In genomic region chr21:43867332-43867703, GRCh38 we compare ENCODE assay signal across 8 cellular contexts. TPM values are rescaled to one million over a fixed set of nuclear protein-coding genes. Genes with fewer than 3 reads are reported as not detected.
A peak's percentile ranks its signal among the peaks of the same experiment; 100 is the strongest.
DNase-seq lines count a peak whose midpoint lies in the region; ATAC-seq and TF ChIP-seq lines count a peak whose summit lies in the region.

No MANE protein-coding gene starts in this region.

- no peaks in the 10 kb centered on the region for H3K9me2 ChIP-seq in hepatocyte (replicated peaks; ENCODE audit: insufficient read depth)

- peak overlapping the region; percentile 95 for H3K27ac Mint-ChIP-seq in activated CD4-positive, alpha-beta T cell treated with anti-CD3 and anti-CD28 coated beads for 36 hours
- H3K27ac Mint-ChIP-seq in activated CD8-positive, alpha-beta T cell treated with anti-CD3 and anti-CD28 coated beads for 36 hours, result peak overlapping the region; percentile 92
- peak overlapping the region; percentile 87 for H3K27ac Mint-ChIP-seq in stimulated activated memory B cell treated with anti-CD40 and anti-IgM and Interleukin-4, amounts not matched to agents 10 μg/mL and 1 μg/mL and 100 μg/mL, for 72 hours

- DNase-seq in activated CD4-positive, alpha-beta T cell treated with anti-CD3 and anti-CD28 coated beads for 36 hours, result no peak
- no peak for DNase-seq in activated CD4-positive, alpha-beta T cell treated with anti-CD3 and anti-CD28 coated beads, Interleukin-2, amount 50 U/mL, for 1 hour
- no peak for DNase-seq in activated CD8-positive, alpha-beta T cell treated with anti-CD3 and anti-CD28 coated beads for 36 hours
- no peak for DNase-seq in hepatocyte (ENCODE audit: low spot score)

- H3K4me3 Mint-ChIP-seq in activated CD4-positive, alpha-beta T cell treated with anti-CD3 and anti-CD28 coated beads for 36 hours, result peak overlapping the region; percentile 79
- H3K4me3 Mint-ChIP-seq in activated CD8-positive, alpha-beta T cell treated with anti-CD3 and anti-CD28 coated beads for 36 hours, result peak overlapping the region; percentile 77
- peak overlapping the region; percentile 74 for H3K4me3 Mint-ChIP-seq in stimulated activated memory B cell treated with anti-CD40 and anti-IgM and Interleukin-4, amounts not matched to agents 10 μg/mL and 1 μg/mL and 100 μg/mL, for 72 hours

- intact Hi-C loops in activated CD4-positive, alpha-beta T cell treated with anti-CD3 and anti-CD28 coated beads for 36 hours (cut with DNase I, micrococcal nuclease), result loop anchor here (2.0 to 10.0 kb wide), 6 partner anchors 51 to 1007 kb away; partner anchors contain the start of genes HSF2BP (in 1 of the 2), PTTG1IP (in 1 of the 2) and RRP1B (in 1 of the 2)
- intact Hi-C loops in activated CD8-positive, alpha-beta T cell treated with anti-CD3 and anti-CD28 coated beads for 36 hours (cut with micrococcal nuclease), result loop anchor here (10.0 kb wide), 1 partner anchor 47 kb away; no protein-coding TSS in a partner anchor

- ATAC-seq in activated CD4-positive, alpha-beta T cell treated with anti-CD3 and anti-CD28 coated beads for 36 hours, result no peak
- ATAC-seq in activated CD8-positive, alpha-beta T cell treated with anti-CD3 and anti-CD28 coated beads for 36 hours, result no peak
- ATAC-seq in stimulated activated memory B cell treated with anti-CD40 and anti-IgM and Interleukin-4, amounts not matched to agents 10 μg/mL and 1 μg/mL and 100 μg/mL, for 72 hours, result no peak
- ATAC-seq in GM21529 (IDR thresholded peaks at IDR 0.05; ENCODE audit: unreplicated experiment), result no peak
- no peak for ATAC-seq in HG03439 (IDR thresholded peaks at IDR 0.05; ENCODE audit: unreplicated experiment)
- no peak for ATAC-seq in GM21367 (IDR thresholded peaks at IDR 0.05; ENCODE audit: unreplicated experiment)

- H3K79me2 ChIP-seq in hepatocyte, result peaks cover 68% of the 10 kb centered on the region

- CTCF ChIA-PET in activated CD4-positive, alpha-beta T cell treated with anti-CD3 and anti-CD28 coated beads for 36 hours (lab: Charles Lee), result interaction anchor here (1.4 kb wide), 1 partner anchor 51 kb away, joined by 3 read pairs; no protein-coding TSS in a partner anchor
- CTCF ChIA-PET in activated CD8-positive, alpha-beta T cell treated with anti-CD3 and anti-CD28 coated beads for 36 hours (lab: Charles Lee), result interaction anchor here (1.5 to 1.7 kb wide), 2 partner anchors 15 to 72 kb away, joined by 3 to 9 read pairs; no protein-coding TSS in a partner anchor

- H3K4me3 ChIP-seq in hepatocyte, result peak overlapping the region; percentile 8

- H3K27me3 Mint-ChIP-seq in activated CD4-positive, alpha-beta T cell treated with anti-CD3 and anti-CD28 coated beads for 36 hours, result no peaks in the 10 kb centered on the region
- no peaks in the 10 kb centered on the region for H3K27me3 Mint-ChIP-seq in activated CD8-positive, alpha-beta T cell treated with anti-CD3 and anti-CD28 coated beads for 36 hours
- no peaks in the 10 kb centered on the region for H3K27me3 Mint-ChIP-seq in stimulated activated memory B cell treated with anti-CD40 and anti-IgM and Interleukin-4, amounts not matched to agents 10 μg/mL and 1 μg/mL and 100 μg/mL, for 72 hours

- no peak overlapping the region for H2AFZ ChIP-seq in hepatocyte

- peaks cover 51% of the 10 kb centered on the region for H3K4me1 Mint-ChIP-seq in activated CD4-positive, alpha-beta T cell treated with anti-CD3 and anti-CD28 coated beads for 36 hours
- H3K4me1 Mint-ChIP-seq in activated CD8-positive, alpha-beta T cell treated with anti-CD3 and anti-CD28 coated beads for 36 hours (ENCODE audit: low read depth), result peaks cover 49% of the 10 kb centered on the region
- H3K4me1 Mint-ChIP-seq in stimulated activated memory B cell treated with anti-CD40 and anti-IgM and Interleukin-4, amounts not matched to agents 10 μg/mL and 1 μg/mL and 100 μg/mL, for 72 hours, result peaks cover 43% of the 10 kb centered on the region

- TF ChIP-seq CTCF in activated CD8-positive, alpha-beta T cell treated with anti-CD3 and anti-CD28 coated beads for 36 hours (IDR thresholded peaks at IDR 0.05), result no peak
- TF ChIP-seq CTCF in hepatocyte (IDR thresholded peaks at IDR 0.05; ENCODE audit: poor library complexity), result no peak

- H3K9me3 ChIP-seq in hepatocyte (ENCODE audit: low read depth), result no peaks in the 10 kb centered on the region

- POLR2A ChIA-PET in activated CD4-positive, alpha-beta T cell treated with anti-CD3 and anti-CD28 coated beads for 36 hours (lab: Charles Lee), result interaction anchor here (0.9 to 1.6 kb wide), 2 partner anchors 13 to 26 kb away, joined by 3 to 6 read pairs; no protein-coding TSS in a partner anchor
- POLR2A ChIA-PET in activated CD8-positive, alpha-beta T cell treated with anti-CD3 and anti-CD28 coated beads for 36 hours (lab: Charles Lee), result interaction anchor here (1.1 kb wide), 1 partner anchor 17 kb away, joined by 3 read pairs; no protein-coding TSS in a partner anchor

- no peaks in the 10 kb centered on the region for H3K36me3 ChIP-seq in hepatocyte (replicated peaks; ENCODE audit: insufficient read depth, low read depth)

- no peaks in the 10 kb centered on the region for H3K27me3 ChIP-seq in hepatocyte

- H3K36me3 Mint-ChIP-seq in activated CD4-positive, alpha-beta T cell treated with anti-CD3 and anti-CD28 coated beads for 36 hours (ENCODE audit: low read depth), result peaks cover 39% of the 10 kb centered on the region
- peaks cover 33% of the 10 kb centered on the region for H3K36me3 Mint-ChIP-seq in activated CD8-positive, alpha-beta T cell treated with anti-CD3 and anti-CD28 coated beads for 36 hours (ENCODE audit: low read depth)
- peaks cover 27% of the 10 kb centered on the region for H3K36me3 Mint-ChIP-seq in stimulated activated memory B cell treated with anti-CD40 and anti-IgM and Interleukin-4, amounts not matched to agents 10 μg/mL and 1 μg/mL and 100 μg/mL, for 72 hours

- peak overlapping the region; percentile 87 for H3K4me2 ChIP-seq in hepatocyte

- H3K9me3 Mint-ChIP-seq in activated CD4-positive, alpha-beta T cell treated with anti-CD3 and anti-CD28 coated beads for 36 hours (ENCODE audit: low read depth), result no peaks in the 10 kb centered on the region
- H3K9me3 Mint-ChIP-seq in activated CD8-positive, alpha-beta T cell treated with anti-CD3 and anti-CD28 coated beads for 36 hours, result no peaks in the 10 kb centered on the region
- H3K9me3 Mint-ChIP-seq in stimulated activated memory B cell treated with anti-CD40 and anti-IgM and Interleukin-4, amounts not matched to agents 10 μg/mL and 1 μg/mL and 100 μg/mL, for 72 hours, result no peaks in the 10 kb centered on the region

- peaks cover 23% of the 10 kb centered on the region for H3K4me1 ChIP-seq in hepatocyte (ENCODE audit: insufficient read depth)

- WGBS in hepatocyte (ENCODE audit: low lambda C conversion rate, missing lambda C conversion rate), result 61% methylated on average over 6 of the region's 6 CpGs

- peaks cover 31% of the 10 kb centered on the region for H4K20me1 ChIP-seq in hepatocyte (ENCODE audit: insufficient read depth, poor library complexity, severe bottlenecking)

- H3K27ac ChIP-seq in hepatocyte, result peak overlapping the region; percentile 95

RNA-seq across cellular contexts. Expression of gene AGPAT3, which starts 2.3 kb away (rescaled TPM):
- total RNA-seq in activated CD4-positive, alpha-beta T cell treated with anti-CD3 and anti-CD28 coated beads for 36 hours, result 10 to 100 TPM; 73.5 to 90.7 TPM
- total RNA-seq in activated CD8-positive, alpha-beta T cell treated with anti-CD3 and anti-CD28 coated beads for 36 hours, result 10 to 100 TPM; 59.3 to 62.2 TPM
- 51.2 and 63.9 TPM in 2 replicates for total RNA-seq in hepatocyte
- polyA plus RNA-seq in hepatocyte, result 31.7 and 41.0 TPM in 2 replicates
